Comparison of ENCODE assay signal across 23 cellular contexts in genomic region chr2:11588228-11589110, GRCh38. TPM values are rescaled to one million over a fixed set of nuclear protein-coding genes. Genes with fewer than 3 reads are reported as not detected.
"Had no signal": no experiment of that assay in that cellular context is flagged by ENCODE, and none has a peak within 500 bp of the region (broad histone marks: within the 10 kb centered on the region; RNA-seq: fewer than 3 reads in every experiment).

No MANE protein-coding gene starts in this region.

- FAIRE-seq: colon, endometrium had no signal

- H3K27ac ChIP-seq: body of pancreas, gastroesophageal sphincter, neural progenitor cell, prostate gland, skin epidermis, suprapubic skin, transverse colon, vagina had no signal

- DNase-seq: activated B cell treated with CpG ODN at 0.5 μM for 24 hours; activated CD4-positive, alpha-beta memory T cell treated with anti-CD3 and anti-CD28 coated beads, Interleukin-2, amount 10 ng/mL, durations not matched to agents 7 days and 5 days; activated CD4-positive, alpha-beta T cell treated with anti-CD3 and anti-CD28 coated beads for 48 hours; activated CD8-positive, alpha-beta memory T cell treated with anti-CD3 and anti-CD28 coated beads, Interleukin-2, amount 10 ng/mL, durations not matched to agents 7 days and 5 days; activated naive CD4-positive, alpha-beta T cell treated with anti-CD3 and anti-CD28 coated beads for 36 hours; body of pancreas; caudate nucleus; mesenchymal stem cell; naive thymus-derived CD4-positive, alpha-beta T cell; right cardiac atrium; stimulated activated CD4-positive, alpha-beta T cell treated with anti-CD3 and anti-CD28 coated beads, Interleukin-15, amount 100 ng/mL, for 24 hours; stimulated activated CD4-positive, alpha-beta T cell treated with anti-CD3 and anti-CD28 coated beads, Interleukin-4, amount 100 ng/mL, for 1 hour; stimulated activated naive CD8-positive, alpha-beta T cell treated with anti-CD3 and anti-CD28 coated beads, Interleukin-15, amount 100 ng/mL, for 72 hours; T-helper 2 cell; transverse colon had no signal

- H3K9ac ChIP-seq: neural progenitor cell had no signal

- H3K27me3 ChIP-seq: body of pancreas, neural progenitor cell, suprapubic skin, transverse colon, vagina had no signal

- H3K36me3 ChIP-seq: gastroesophageal sphincter, neural progenitor cell, suprapubic skin, transverse colon, vagina had no signal

- H3K4me3 ChIP-seq: body of pancreas, gastroesophageal sphincter, neural progenitor cell, prostate gland, skin epidermis, suprapubic skin, transverse colon, vagina had no signal

- H3K4me2 ChIP-seq: neural progenitor cell had no signal

- H3K4me1 ChIP-seq: prostate gland, suprapubic skin had no signal

- ATAC-seq: activated CD8-positive, alpha-beta memory T cell treated with anti-CD3 and anti-CD28 coated beads, Interleukin-2, amount 10 ng/mL, durations not matched to agents 7 days and 5 days; body of pancreas; gastroesophageal sphincter; naive thymus-derived CD4-positive, alpha-beta T cell; right cardiac atrium; stimulated activated naive CD8-positive, alpha-beta T cell treated with anti-CD3 and anti-CD28 coated beads, Interleukin-15, amount 100 ng/mL, for 72 hours had no signal

- H3K9me3 ChIP-seq: body of pancreas, gastroesophageal sphincter, prostate gland, suprapubic skin, transverse colon, vagina had no signal

- H2AFZ ChIP-seq: neural progenitor cell had no signal

RNA-seq across cellular contexts. Expression of gene GREB1, which starts 54.6 kb away (rescaled TPM):
- polyA plus RNA-seq: naive thymus-derived CD4-positive, alpha-beta T cell had no signal
